In genomic region chr10:110867807-110868465, GRCh38 we compare ENCODE assay signal across 8 cellular contexts. TPM values are rescaled to one million over a fixed set of nuclear protein-coding genes. Genes with fewer than 3 reads are reported as not detected.
DNase-seq lines count a peak whose midpoint lies in the region; ATAC-seq, FAIRE-seq and TF ChIP-seq lines count a peak whose summit lies in the region.

No MANE protein-coding gene starts in this region.

- intact Hi-C loops in activated naive CD4-positive, alpha-beta T cell treated with anti-CD3 and anti-CD28 coated beads for 36 hours (cut with micrococcal nuclease), result no loop called here
- intact Hi-C loops in activated T-helper 2 cell treated with anti-CD3 and anti-CD28 coated beads, Interferon-gamma antibody, Interleukin-2, Interleukin-4, amounts not matched to agents 10 μg/mL and 5 μg/mL and 100 μg/mL, durations not matched to agents 14 hours and 24 hours and 36 hours (cut with micrococcal nuclease), result loop anchor here (10.0 kb wide), 1 partner anchor 453 kb away; no protein-coding TSS in a partner anchor

- H3K27ac Mint-ChIP-seq in activated naive CD4-positive, alpha-beta T cell treated with anti-CD3 and anti-CD28 coated beads for 36 hours, result peak overlapping the region; percentile 98
- H3K27ac Mint-ChIP-seq in activated T-helper 2 cell treated with anti-CD3 and anti-CD28 coated beads, Interferon-gamma antibody, Interleukin-2, Interleukin-4, amounts not matched to agents 10 μg/mL and 5 μg/mL and 100 μg/mL, durations not matched to agents 14 hours and 24 hours and 36 hours, result peak overlapping the region; percentile 72
- peak overlapping the region; percentile 72 for H3K27ac Mint-ChIP-seq in type B pancreatic cell

- no peak for ATAC-seq in GM19351 (IDR thresholded peaks at IDR 0.05; ENCODE audit: unreplicated experiment)
- no peak for ATAC-seq in GM21529 (IDR thresholded peaks at IDR 0.05; ENCODE audit: unreplicated experiment)

- no peak for TF ChIP-seq CTCF in type B pancreatic cell (conservative IDR thresholded peaks at IDR 0.05)

- no peak for FAIRE-seq in GM12891 (lab: Jason Lieb, UNC)

- H3K27me3 Mint-ChIP-seq in activated naive CD4-positive, alpha-beta T cell treated with anti-CD3 and anti-CD28 coated beads for 36 hours (ENCODE audit: low read depth), result no peaks in the 10 kb centered on the region
- H3K27me3 Mint-ChIP-seq in activated T-helper 2 cell treated with anti-CD3 and anti-CD28 coated beads, Interferon-gamma antibody, Interleukin-2, Interleukin-4, amounts not matched to agents 10 μg/mL and 5 μg/mL and 100 μg/mL, durations not matched to agents 14 hours and 24 hours and 36 hours (ENCODE audit: low read depth), result no peaks in the 10 kb centered on the region
- H3K27me3 Mint-ChIP-seq in type B pancreatic cell, result no peaks in the 10 kb centered on the region

- no peaks in the 10 kb centered on the region for H3K36me3 ChIP-seq in muscle layer of duodenum (ENCODE audit: control insufficient read depth in 1 of 2, insufficient read depth in 2 of 2, low read length in 2 of 2)

- TF ChIP-seq POLR2A in GM12891 (IDR thresholded peaks at IDR 0.05; ENCODE audit: low read depth, low read length), result no peak; the same call in 1 of the 2 replicates

- peak overlapping the region; percentile 1 for H3K27ac ChIP-seq in muscle layer of duodenum (ENCODE audit: low read length)

- DNase-seq in activated naive CD4-positive, alpha-beta T cell treated with anti-CD3 and anti-CD28 coated beads for 36 hours, result peak; percentile 10
- no peak for DNase-seq in activated naive CD4-positive, alpha-beta T cell (lab: John Stamatoyannopoulos, UW)
- DNase-seq in activated T-helper 2 cell treated with anti-CD3 and anti-CD28 coated beads, Interferon-gamma antibody, Interleukin-2, Interleukin-4, amounts not matched to agents 10 μg/mL and 5 μg/mL and 100 μg/mL, durations not matched to agents 14 hours and 24 hours and 36 hours (ENCODE audit: low spot score), result no peak
- DNase-seq in type B pancreatic cell (ENCODE audit: extremely low spot score, unreplicated experiment) (no peak), GM12891 (ENCODE audit: insufficient read length, low spot score) (no peak)

- no peaks in the 10 kb centered on the region for H3K27me3 ChIP-seq in muscle layer of duodenum (ENCODE audit: low read depth, low read length)

- peaks cover 2% of the 10 kb centered on the region for H3K36me3 Mint-ChIP-seq in activated naive CD4-positive, alpha-beta T cell treated with anti-CD3 and anti-CD28 coated beads for 36 hours (ENCODE audit: low read depth)
- H3K36me3 Mint-ChIP-seq in activated T-helper 2 cell treated with anti-CD3 and anti-CD28 coated beads, Interferon-gamma antibody, Interleukin-2, Interleukin-4, amounts not matched to agents 10 μg/mL and 5 μg/mL and 100 μg/mL, durations not matched to agents 14 hours and 24 hours and 36 hours (ENCODE audit: low read depth), result peaks cover 3% of the 10 kb centered on the region
- no peaks in the 10 kb centered on the region for H3K36me3 Mint-ChIP-seq in type B pancreatic cell

- H3K4me1 ChIP-seq in muscle layer of duodenum (ENCODE audit: control insufficient read depth in 1 of 2, insufficient read depth in 2 of 2, low read length in 2 of 2), result peaks cover 29 to 30% of the 10 kb centered on the region in 2 donors

- H3K9me3 Mint-ChIP-seq in activated naive CD4-positive, alpha-beta T cell treated with anti-CD3 and anti-CD28 coated beads for 36 hours, result no peaks in the 10 kb centered on the region
- no peaks in the 10 kb centered on the region for H3K9me3 Mint-ChIP-seq in activated T-helper 2 cell treated with anti-CD3 and anti-CD28 coated beads, Interferon-gamma antibody, Interleukin-2, Interleukin-4, amounts not matched to agents 10 μg/mL and 5 μg/mL and 100 μg/mL, durations not matched to agents 14 hours and 24 hours and 36 hours
- H3K9me3 Mint-ChIP-seq in type B pancreatic cell, result no peaks in the 10 kb centered on the region

- peaks cover 83% of the 10 kb centered on the region for H3K4me1 Mint-ChIP-seq in activated naive CD4-positive, alpha-beta T cell treated with anti-CD3 and anti-CD28 coated beads for 36 hours (ENCODE audit: low read depth)
- peaks cover 70% of the 10 kb centered on the region for H3K4me1 Mint-ChIP-seq in activated T-helper 2 cell treated with anti-CD3 and anti-CD28 coated beads, Interferon-gamma antibody, Interleukin-2, Interleukin-4, amounts not matched to agents 10 μg/mL and 5 μg/mL and 100 μg/mL, durations not matched to agents 14 hours and 24 hours and 36 hours (ENCODE audit: low read depth)
- peaks cover 52% of the 10 kb centered on the region for H3K4me1 Mint-ChIP-seq in type B pancreatic cell (ENCODE audit: unreplicated experiment)

- CTCF ChIA-PET in activated naive CD4-positive, alpha-beta T cell treated with anti-CD3 and anti-CD28 coated beads for 36 hours (lab: Charles Lee), result interaction anchor here (0.6 to 4.2 kb wide), 7 partner anchors 8 to 258 kb away, joined by 3 to 13 read pairs (median 3); no protein-coding TSS in a partner anchor

- H3K4me3 ChIP-seq in muscle layer of duodenum (ENCODE audit: low read depth in 1 of 2, low read length in 2 of 2), result no peak overlapping the region

- no peaks in the 10 kb centered on the region for H3K9me3 ChIP-seq in muscle layer of duodenum (ENCODE audit: control insufficient read depth in 1 of 2, low read length in 2 of 2)

- no peak overlapping the region for H3K4me3 Mint-ChIP-seq in activated naive CD4-positive, alpha-beta T cell treated with anti-CD3 and anti-CD28 coated beads for 36 hours
- peak overlapping the region; percentile 11 for H3K4me3 Mint-ChIP-seq in activated T-helper 2 cell treated with anti-CD3 and anti-CD28 coated beads, Interferon-gamma antibody, Interleukin-2, Interleukin-4, amounts not matched to agents 10 μg/mL and 5 μg/mL and 100 μg/mL, durations not matched to agents 14 hours and 24 hours and 36 hours (ENCODE audit: low read depth)
- no peak overlapping the region for H3K4me3 Mint-ChIP-seq in type B pancreatic cell

TF ChIP-seq in GM12891, 5 proteins besides CTCF, POLR2A, EP300 and RAD21:
- TF ChIP-seq TAF1 (IDR thresholded peaks at IDR 0.05; ENCODE audit: low read depth, low read length), result no peak

RNA-seq across cellular contexts. Expression of gene PDCD4, which starts 3.8 kb away (rescaled TPM):
- 100 to 1,000 TPM; 143 to 146 TPM for total RNA-seq in activated naive CD4-positive, alpha-beta T cell treated with anti-CD3 and anti-CD28 coated beads for 36 hours
- 60.4 and 67.7 TPM in 2 replicates for total RNA-seq in activated T-helper 2 cell treated with anti-CD3 and anti-CD28 coated beads, Interferon-gamma antibody, Interleukin-2, Interleukin-4, amounts not matched to agents 10 μg/mL and 5 μg/mL and 100 μg/mL, durations not matched to agents 14 hours and 24 hours and 36 hours
- 122 and 145 TPM in 2 replicates for total RNA-seq in type B pancreatic cell (ENCODE audit: low replicate concordance)
- 287 TPM for polyA plus RNA-seq in GM12891 (2012; ENCODE audit: low read depth, missing spikeins)

RNA-seq across cellular contexts. Expression of gene BBIP1, which starts 51.0 kb away (rescaled TPM):
- total RNA-seq in activated naive CD4-positive, alpha-beta T cell treated with anti-CD3 and anti-CD28 coated beads for 36 hours, result 10 to 100 TPM; 37.2 to 42.6 TPM
- 31.5 and 32.7 TPM in 2 replicates for total RNA-seq in activated T-helper 2 cell treated with anti-CD3 and anti-CD28 coated beads, Interferon-gamma antibody, Interleukin-2, Interleukin-4, amounts not matched to agents 10 μg/mL and 5 μg/mL and 100 μg/mL, durations not matched to agents 14 hours and 24 hours and 36 hours
- total RNA-seq in type B pancreatic cell (ENCODE audit: low replicate concordance), result 15.8 and 24.8 TPM in 2 replicates
- 19.9 TPM for polyA plus RNA-seq in GM12891 (2012; ENCODE audit: low read depth, missing spikeins)

RNA-seq across cellular contexts. Expression of gene SHOC2, which starts 51.5 kb away (rescaled TPM):
- 10 to 100 TPM; 24.9 to 27.2 TPM for total RNA-seq in activated naive CD4-positive, alpha-beta T cell treated with anti-CD3 and anti-CD28 coated beads for 36 hours
- 36.4 and 44.3 TPM in 2 replicates for total RNA-seq in activated T-helper 2 cell treated with anti-CD3 and anti-CD28 coated beads, Interferon-gamma antibody, Interleukin-2, Interleukin-4, amounts not matched to agents 10 μg/mL and 5 μg/mL and 100 μg/mL, durations not matched to agents 14 hours and 24 hours and 36 hours
- total RNA-seq in type B pancreatic cell (ENCODE audit: low replicate concordance), result 38.7 and 44.3 TPM in 2 replicates
- polyA plus RNA-seq in GM12891 (2012; ENCODE audit: low read depth, missing spikeins), result 24.4 TPM
